Comparison of ENCODE assay signal across 1 cellular context in genomic region chr2:3368261-3368722, GRCh38.
TF ChIP-seq lines count a peak whose summit lies in the region.

No MANE protein-coding gene starts in this region.

TF ChIP-seq in HepG2, 621 proteins besides CTCF, POLR2A, EP300 and RAD21 (continued from another document and continues in another):
- TF ChIP-seq ZNF609 (CRISPR knock-in tag; IDR thresholded peaks at IDR 0.05; ENCODE audit: borderline replicate concordance): no peak; the same call in 1 of the 2 replicates
- peak; percentile 90; the same call in 1 of the 2 replicates for TF ChIP-seq ZNF224 (CRISPR knock-in tag; IDR thresholded peaks at IDR 0.05)
- no peak for TF ChIP-seq ZNF576 (CRISPR knock-in tag; IDR thresholded peaks at IDR 0.05)
- 0 out of 2 replicates have a peak, but pooled peaks have one; percentile 31 for TF ChIP-seq ZMYM4 (CRISPR knock-in tag; IDR thresholded peaks at IDR 0.05)
- TF ChIP-seq NFE2L2 (IDR thresholded peaks at IDR 0.05; ENCODE audit: low read length): no peak
- no peak for TF ChIP-seq E2F5 (CRISPR knock-in tag; conservative IDR thresholded peaks at IDR 0.05)
- TF ChIP-seq MZF1 (CRISPR knock-in tag; IDR thresholded peaks at IDR 0.05; ENCODE audit: borderline replicate concordance): no peak
- no peak for TF ChIP-seq THYN1 (CRISPR knock-in tag; IDR thresholded peaks at IDR 0.05; ENCODE audit: borderline replicate concordance, low read depth)
- no peak for TF ChIP-seq ZNF333 (CRISPR knock-in tag; IDR thresholded peaks at IDR 0.05; ENCODE audit: borderline replicate concordance)
- TF ChIP-seq KLF9 (CRISPR knock-in tag; IDR thresholded peaks at IDR 0.05; ENCODE audit: low read depth): no peak
- TF ChIP-seq ZNF317 (CRISPR knock-in tag; IDR thresholded peaks at IDR 0.05): no peak; the same call in 1 of the 2 replicates
- TF ChIP-seq HDAC2 (CRISPR knock-in tag; IDR thresholded peaks at IDR 0.05): peak; percentile 37; the same call in 1 of the 2 replicates
- no peak for TF ChIP-seq ZNF546 (CRISPR knock-in tag; conservative IDR thresholded peaks at IDR 0.05)
- 0 out of 2 replicates have a peak, but pooled peaks have one; percentile 24 for TF ChIP-seq HOMEZ (CRISPR knock-in tag; IDR thresholded peaks at IDR 0.05; ENCODE audit: low read depth)
- TF ChIP-seq ATF5 (CRISPR knock-in tag; IDR thresholded peaks at IDR 0.05; ENCODE audit: low read depth): no peak
- no peak for TF ChIP-seq ZMYM3 (CRISPR knock-in tag; IDR thresholded peaks at IDR 0.05)
- no peak for TF ChIP-seq ADNP (CRISPR knock-in tag; IDR thresholded peaks at IDR 0.05)
- TF ChIP-seq ZNF513 (CRISPR knock-in tag; conservative IDR thresholded peaks at IDR 0.05): no peak
- TF ChIP-seq CENPT (CRISPR knock-in tag; IDR thresholded peaks at IDR 0.05; ENCODE audit: low read depth): no peak
- peak; percentile 25; the same call in 1 of the 2 replicates for TF ChIP-seq ZNF501 (CRISPR knock-in tag; IDR thresholded peaks at IDR 0.05)
- TF ChIP-seq YEATS2 (CRISPR knock-in tag; IDR thresholded peaks at IDR 0.05; ENCODE audit: borderline replicate concordance): 0 out of 2 replicates have a peak, but pooled peaks have one; percentile 36
- no peak; the same call in 1 of the 2 replicates for TF ChIP-seq ZIK1 (CRISPR knock-in tag; IDR thresholded peaks at IDR 0.05; ENCODE audit: borderline replicate concordance, low read depth)
- no peak for TF ChIP-seq ARID2 (CRISPR knock-in tag; IDR thresholded peaks at IDR 0.05; ENCODE audit: borderline replicate concordance)
- no peak for TF ChIP-seq JUNB (CRISPR knock-in tag; IDR thresholded peaks at IDR 0.05; ENCODE audit: borderline replicate concordance)
- no peak for TF ChIP-seq ZNF382 (CRISPR knock-in tag; IDR thresholded peaks at IDR 0.05; ENCODE audit: borderline replicate concordance)
- no peak for TF ChIP-seq NKX3-1 (CRISPR knock-in tag; IDR thresholded peaks at IDR 0.05)
- no peak for TF ChIP-seq ZNF383 (CRISPR knock-in tag; IDR thresholded peaks at IDR 0.05; ENCODE audit: borderline replicate concordance)
- TF ChIP-seq ZSCAN29 (CRISPR knock-in tag; conservative IDR thresholded peaks at IDR 0.05): no peak
- no peak for TF ChIP-seq ZNF446 (CRISPR knock-in tag; IDR thresholded peaks at IDR 0.05)
- TF ChIP-seq ZNF441 (CRISPR knock-in tag; IDR thresholded peaks at IDR 0.05; ENCODE audit: borderline replicate concordance): no peak
- TF ChIP-seq FUBP1 (CRISPR knock-in tag; IDR thresholded peaks at IDR 0.05; ENCODE audit: borderline replicate concordance): no peak
- no peak for TF ChIP-seq NONO (IDR thresholded peaks at IDR 0.05)
- TF ChIP-seq NONO (CRISPR knock-in tag; conservative IDR thresholded peaks at IDR 0.05): no peak; the same call in 1 of the 2 replicates
- no peak for TF ChIP-seq ZNF614 (CRISPR knock-in tag; IDR thresholded peaks at IDR 0.05; ENCODE audit: borderline replicate concordance)
- no peak for TF ChIP-seq THAP8 (CRISPR knock-in tag; IDR thresholded peaks at IDR 0.05; ENCODE audit: borderline replicate concordance)
- peak; percentile 46; the same call in 1 of the 2 replicates for TF ChIP-seq PPARG (CRISPR knock-in tag; conservative IDR thresholded peaks at IDR 0.05)
- peak; percentile 94 for TF ChIP-seq ZBTB38 (CRISPR knock-in tag; IDR thresholded peaks at IDR 0.05)
- no peak for TF ChIP-seq ZNF468 (CRISPR knock-in tag; IDR thresholded peaks at IDR 0.05)
- TF ChIP-seq ZNF136 (CRISPR knock-in tag; IDR thresholded peaks at IDR 0.05; ENCODE audit: low read depth): 0 out of 2 replicates have a peak, but pooled peaks have one; percentile 50
- no peak for TF ChIP-seq U2AF2 (IDR thresholded peaks at IDR 0.05; ENCODE audit: low read depth, low read length)
- no peak for TF ChIP-seq ZNF569 (CRISPR knock-in tag; IDR thresholded peaks at IDR 0.05; ENCODE audit: borderline replicate concordance)
- TF ChIP-seq RXRB (CRISPR knock-in tag; IDR thresholded peaks at IDR 0.05; ENCODE audit: borderline replicate concordance): 0 out of 2 replicates have a peak, but pooled peaks have one; percentile 33
- no peak; the same call in 1 of the 2 replicates for TF ChIP-seq NCOR1 (IDR thresholded peaks at IDR 0.05; ENCODE audit: borderline replicate concordance, low read length)
- no peak for TF ChIP-seq RBFOX2 (IDR thresholded peaks at IDR 0.05; ENCODE audit: low read depth, low read length)
- TF ChIP-seq MXI1 (IDR thresholded peaks at IDR 0.05; ENCODE audit: borderline replicate concordance, low read depth, low read length): 0 out of 3 replicates have a peak, but pooled peaks have one; percentile 27
- no peak for TF ChIP-seq CBFB (CRISPR knock-in tag; IDR thresholded peaks at IDR 0.05)
- TF ChIP-seq ZBTB42 (CRISPR knock-in tag; IDR thresholded peaks at IDR 0.05): no peak
- TF ChIP-seq ZNF687 (CRISPR knock-in tag; IDR thresholded peaks at IDR 0.05): peak; percentile 99
- TF ChIP-seq ETV5 (CRISPR knock-in tag; IDR thresholded peaks at IDR 0.05; ENCODE audit: borderline replicate concordance): 0 out of 2 replicates have a peak, but pooled peaks have one; percentile 24
- TF ChIP-seq ZFP36L1 (CRISPR knock-in tag; IDR thresholded peaks at IDR 0.05): peak; percentile 29; the same call in 1 of the 2 replicates
- TF ChIP-seq SP4 (CRISPR knock-in tag; IDR thresholded peaks at IDR 0.05): 0 out of 2 replicates have a peak, but pooled peaks have one; percentile 23
- 0 out of 2 replicates have a peak, but pooled peaks have one; percentile 77 for TF ChIP-seq CCDC6 (CRISPR knock-in tag; IDR thresholded peaks at IDR 0.05)
